In genomic region chr4:123600921-123601904, GRCh38 we compare ENCODE assay signal across 18 cellular contexts.
DNase-seq lines count a peak whose midpoint lies in the region; ATAC-seq, FAIRE-seq and TF ChIP-seq lines count a peak whose summit lies in the region.
"Had no signal": no experiment of that assay in that cellular context is flagged by ENCODE, and none has a peak within 500 bp of the region (broad histone marks: within the 10 kb centered on the region; RNA-seq: fewer than 3 reads in every experiment).

No MANE protein-coding gene starts in this region.

- peak overlapping the region; percentile 51 for H3K27ac Mint-ChIP-seq in CD4-positive, alpha-beta T cell
- H3K27ac Mint-ChIP-seq in neural crest cell (ENCODE audit: unreplicated experiment) = peak overlapping the region; percentile 73

- no peak for TF ChIP-seq CTCF in CD4-positive, alpha-beta T cell (IDR thresholded peaks at IDR 0.05)
- no peak for TF ChIP-seq CTCF in neural crest cell (conservative IDR thresholded peaks at IDR 0.05)
- no peak for TF ChIP-seq CTCF in sigmoid colon (IDR thresholded peaks at IDR 0.05)

- H3K9me3 Mint-ChIP-seq in CD4-positive, alpha-beta T cell = no peaks in the 10 kb centered on the region
- H3K9me3 Mint-ChIP-seq in neural crest cell = peaks cover 7% of the 10 kb centered on the region

- H3K4me3 Mint-ChIP-seq in CD4-positive, alpha-beta T cell = no peak overlapping the region
- peak overlapping the region; percentile 22 for H3K4me3 Mint-ChIP-seq in neural crest cell

- H3K4me3 ChIP-seq in sigmoid colon = no peak overlapping the region
- H3K4me3 ChIP-seq: cardiac muscle cell, ovary had no signal

- POLR2A ChIA-PET in CD4-positive, alpha-beta T cell (lab: Charles Lee) = no interaction called here

- TF ChIP-seq EP300 in sigmoid colon (IDR thresholded peaks at IDR 0.05) = no peak

- ATAC-seq in CD4-positive, alpha-beta T cell (ENCODE audit: poor library complexity) = no peak
- ATAC-seq: HCT116 had no signal

- peaks cover 46% of the 10 kb centered on the region for H3K4me1 Mint-ChIP-seq in CD4-positive, alpha-beta T cell (ENCODE audit: low read depth)
- peaks cover 38% of the 10 kb centered on the region for H3K4me1 Mint-ChIP-seq in neural crest cell

- DNase-seq in CD4-positive, alpha-beta T cell = no peak
- DNase-seq in neural crest cell (ENCODE audit: low read depth, low spot score) (no peak), NK-92 (lab: John Stamatoyannopoulos, UW; ENCODE audit: unreplicated experiment) (no peak), HT-29 (ENCODE audit: low spot score) (no peak), sigmoid colon (no peak), middle frontal gyrus (ENCODE audit: extremely low spot score, low spot score) (no peak)
- DNase-seq: activated naive CD4-positive, alpha-beta T cell treated with Interleukin-2 at 50 U/mL for 16 hours; BE2C; NCI-H1105 treated with DMSO at 0.1 percent for 48 hours; NCI-H226; ovary; RPMI8226; stimulated activated naive CD4-positive, alpha-beta T cell had no signal

- WGBS in sigmoid colon, 2 donors = 22 to 69% methylated on average over 6 of the region's 6 CpGs

- H3K27me3 ChIP-seq in CD4-positive, alpha-beta T cell (ENCODE audit: control insufficient read depth, insufficient read depth, low read length) = no peaks in the 10 kb centered on the region
- no peaks in the 10 kb centered on the region for H3K27me3 ChIP-seq in sigmoid colon
- H3K27me3 ChIP-seq: BE2C, cardiac muscle cell, ovary had no signal

- H3K27me3 Mint-ChIP-seq in CD4-positive, alpha-beta T cell = no peaks in the 10 kb centered on the region
- H3K27me3 Mint-ChIP-seq in neural crest cell (ENCODE audit: low read depth) = no peaks in the 10 kb centered on the region

- no peaks in the 10 kb centered on the region for H3K36me3 Mint-ChIP-seq in CD4-positive, alpha-beta T cell (ENCODE audit: low read depth)
- peaks cover 3% of the 10 kb centered on the region for H3K36me3 Mint-ChIP-seq in neural crest cell (ENCODE audit: low read depth)

- no peak overlapping the region for H3K27ac ChIP-seq in CD4-positive, alpha-beta T cell (ENCODE audit: low read depth, low read length)
- H3K27ac ChIP-seq in KOPT-K1 (ENCODE audit: low read depth, low read length, poor library complexity, severe bottlenecking) (peak overlapping the region; percentile 87), sigmoid colon (peak overlapping the region in 1 of 4 donors; percentile 37)
- H3K27ac ChIP-seq: cardiac muscle cell, ovary had no signal

- H3K4me1 ChIP-seq in sigmoid colon = peaks cover 0 to 29% (median 21%) of the 10 kb centered on the region in 4 donors
- H3K4me1 ChIP-seq: BE2C had no signal

- TF ChIP-seq POLR2A in sigmoid colon (IDR thresholded peaks at IDR 0.05) = no peak

- FAIRE-seq in endometrium (lab: Jason Lieb, UNC) = peak; percentile 12
- FAIRE-seq: G401.6 had no signal

- no peaks in the 10 kb centered on the region for H3K36me3 ChIP-seq in KOPT-K1 (ENCODE audit: insufficient read depth, low read length)
- no peaks in the 10 kb centered on the region for H3K36me3 ChIP-seq in sigmoid colon
- H3K36me3 ChIP-seq: BE2C, cardiac muscle cell, ovary had no signal

- no peaks in the 10 kb centered on the region for H3K9me3 ChIP-seq in CD4-positive, alpha-beta T cell (ENCODE audit: control insufficient read depth, low read length)
- H3K9me3 ChIP-seq in KOPT-K1 (ENCODE audit: insufficient read depth, low read length, poor library complexity, severe bottlenecking) = no peaks in the 10 kb centered on the region
- H3K9me3 ChIP-seq in sigmoid colon = no peaks in the 10 kb centered on the region
- H3K9me3 ChIP-seq: BE2C, ovary had no signal

- intact Hi-C loops in CD4-positive, alpha-beta T cell (cut with DNase I, micrococcal nuclease) = no loop called here
- intact Hi-C loops in sigmoid colon (cut with DNase I) = no loop called here

- CTCF ChIA-PET in CD4-positive, alpha-beta T cell (lab: Charles Lee) = no interaction called here
